Comparison of ENCODE assay signal across 8 cellular contexts in genomic region chr19:925087-925911, GRCh38. TPM values are rescaled to one million over a fixed set of nuclear protein-coding genes. Genes with fewer than 3 reads are reported as not detected.
DNase-seq lines count a peak whose midpoint lies in the region; ATAC-seq and TF ChIP-seq lines count a peak whose summit lies in the region.

No MANE protein-coding gene starts in this region.

- peak overlapping the region in 8 of 10 donors; percentile 22 to 83 (median 58) for H3K27ac Mint-ChIP-seq in naive thymus-derived CD8-positive, alpha-beta T cell

- POLR2A ChIA-PET in naive thymus-derived CD8-positive, alpha-beta T cell (lab: Charles Lee): interaction anchor here (0.8 to 7.4 kb wide), 10 partner anchors 12 to 344 kb away, joined by 3 to 101 read pairs (median 4); partner anchors contain the start of genes ATP5F1D, CIRBP, MED16 and RNU6-9

- no peaks in the 10 kb centered on the region for H3K9me3 Mint-ChIP-seq in naive thymus-derived CD8-positive, alpha-beta T cell

- H3K27me3 Mint-ChIP-seq in naive thymus-derived CD8-positive, alpha-beta T cell: no peaks in the 10 kb centered on the region

- no peaks in the 10 kb centered on the region for H3K36me3 Mint-ChIP-seq in naive thymus-derived CD8-positive, alpha-beta T cell

- DNase-seq in Daoy (ENCODE audit: low read depth): peak; percentile 85
- peak; percentile 94 for DNase-seq in KG1 (lab: John Stamatoyannopoulos, UW)
- DNase-seq in RPMI8226: peak; percentile 91
- DNase-seq in activated T-helper 9 cell treated with anti-CD3 and anti-CD28 coated beads, Interleukin-2, amount 50 U/mL, for 16 hours (ENCODE audit: low read depth): peak; percentile 72
- DNase-seq in fibroblast of pulmonary artery (ENCODE audit: low read depth): peak; percentile 81
- DNase-seq in naive thymus-derived CD8-positive, alpha-beta T cell: peak; percentile 46 to 86 (median 70)
- peak; percentile 84 for DNase-seq in superior temporal gyrus (ENCODE audit: extremely low spot score)

- H3K4me3 ChIP-seq in fibroblast of pulmonary artery (replicated peaks; ENCODE audit: low read depth, low read length): peak overlapping the region; percentile 79

- TF ChIP-seq CTCF in fibroblast of pulmonary artery (IDR thresholded peaks at IDR 0.05; ENCODE audit: low read length, missing control alignments): no peak

- H3K4me3 Mint-ChIP-seq in naive thymus-derived CD8-positive, alpha-beta T cell: peak overlapping the region; percentile 67 to 87 (median 78)

- peak; percentile 43 for ATAC-seq in GM21825 (IDR thresholded peaks at IDR 0.05; ENCODE audit: unreplicated experiment)
- ATAC-seq in naive thymus-derived CD8-positive, alpha-beta T cell: peak; percentile 60 to 76

- peaks cover 9 to 32% (median 18%) of the 10 kb centered on the region in 4 donors for H3K4me1 Mint-ChIP-seq in naive thymus-derived CD8-positive, alpha-beta T cell

RNA-seq across cellular contexts. Expression of gene ARID3A, which starts 0.5 kb away (rescaled TPM):
- 5.9 and 12.0 TPM in 2 replicates for total RNA-seq in Daoy (2014; rRNA removed; shearing (Covaris generic))
- total RNA-seq in naive thymus-derived CD8-positive, alpha-beta T cell: 1 to 10 TPM; 3.5 to 5.0 TPM
- polyA plus RNA-seq in naive thymus-derived CD8-positive, alpha-beta T cell: under 1 TPM; 0.09 to 0.58 (median 0.16) TPM

RNA-seq across cellular contexts. Expression of gene KISS1R, which starts 8.2 kb away (rescaled TPM):
- total RNA-seq in Daoy (2014; rRNA removed; shearing (Covaris generic)): not detected in 2 replicates
- 1 to 10 TPM; 1.4 to 2.6 TPM for total RNA-seq in naive thymus-derived CD8-positive, alpha-beta T cell
- polyA plus RNA-seq in naive thymus-derived CD8-positive, alpha-beta T cell: under 1 TPM; 0.18 to 0.58 (median 0.52) TPM

RNA-seq across cellular contexts. Expression of gene R3HDM4, which starts 12.3 kb away (rescaled TPM):
- 35.8 and 40.8 TPM in 2 replicates for total RNA-seq in Daoy (2014; rRNA removed; shearing (Covaris generic))
- total RNA-seq in naive thymus-derived CD8-positive, alpha-beta T cell: 100 to 1,000 TPM; 179 to 184 TPM
- 100 to 1,000 TPM; 137 to 238 (median 182) TPM for polyA plus RNA-seq in naive thymus-derived CD8-positive, alpha-beta T cell

RNA-seq across cellular contexts. Expression of gene RNU6-9, which starts 32.0 kb away (rescaled TPM):
- not detected in 2 replicates for total RNA-seq in Daoy (2014; rRNA removed; shearing (Covaris generic))
- not detected for total RNA-seq in naive thymus-derived CD8-positive, alpha-beta T cell
- polyA plus RNA-seq in naive thymus-derived CD8-positive, alpha-beta T cell: not detected

RNA-seq across cellular contexts. Expression of gene MED16, which starts 32.3 kb away (rescaled TPM):
- total RNA-seq in Daoy (2014; rRNA removed; shearing (Covaris generic)): 20.4 and 25.9 TPM in 2 replicates
- total RNA-seq in naive thymus-derived CD8-positive, alpha-beta T cell: 10 to 100 TPM; 65.9 to 68.8 TPM
- 100 to 1,000 TPM in 1 of 3 donors, 10 to 100 TPM in 2; 54.3 to 117 (median 72.4) TPM for polyA plus RNA-seq in naive thymus-derived CD8-positive, alpha-beta T cell

Comparison
In these comparisons a context has a peak if more than half of its experiments do, and no peak if none do; other contexts are left out.
1. Peak in every context shown above with its lines: DNase-seq, ATAC-seq and H3K4me3 ChIP-seq.